ENCODE assay signal across 1 cellular context in the genomic region with DNA sequence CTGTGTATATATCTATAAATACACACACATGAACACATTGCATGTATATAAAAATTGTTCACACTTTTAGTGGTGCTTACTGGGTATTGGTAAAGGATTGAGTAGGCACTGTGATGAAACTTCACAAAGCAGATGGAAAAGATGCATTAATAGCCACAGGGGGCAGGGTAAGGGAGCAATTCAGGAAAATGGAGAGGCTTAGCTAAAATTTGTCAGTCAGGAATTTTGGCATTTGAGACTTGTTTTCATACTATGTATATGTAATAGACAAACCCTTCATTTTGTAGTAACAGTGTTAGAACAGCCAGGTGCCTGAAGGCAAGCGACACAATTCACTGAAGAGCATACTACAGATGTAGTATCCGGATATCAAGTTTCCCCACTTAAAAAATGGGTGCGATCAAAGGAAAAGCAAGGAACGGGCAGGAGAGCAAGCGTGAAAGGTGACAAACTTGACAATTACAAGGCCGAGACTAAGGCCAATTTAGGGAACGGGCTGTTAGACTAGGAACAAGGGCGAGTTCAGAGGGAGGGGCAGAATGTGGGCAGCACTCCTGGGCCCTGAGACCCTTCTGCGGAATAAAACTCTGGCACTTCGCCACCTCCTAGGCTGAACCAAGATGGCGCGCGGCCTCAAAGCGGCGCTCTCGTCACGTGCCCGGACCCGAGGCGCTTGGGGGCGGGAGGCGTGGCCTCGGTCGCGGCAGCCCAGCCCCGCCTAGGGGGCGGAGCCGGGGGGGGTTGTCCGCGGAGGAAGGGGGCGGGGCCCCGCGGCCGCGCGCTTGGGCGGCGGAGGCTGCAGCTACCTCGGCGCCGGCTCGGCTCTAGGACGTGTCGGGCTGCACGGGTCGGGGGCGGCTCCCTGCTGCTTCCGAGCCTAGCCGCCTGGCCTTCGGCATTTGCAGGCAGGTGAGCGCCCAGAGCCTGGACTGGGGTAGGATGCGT.
A peak's percentile ranks its signal among the peaks of the same experiment; 100 is the strongest.
TF ChIP-seq lines count a peak whose summit lies in the region.

A gene (plus strand): TSS at position 771 of the 945 bp plus-strand sequence. CDS start 12,518 bp downstream, outside the sequence.

TF ChIP-seq in HepG2, 621 proteins besides CTCF, POLR2A, EP300 and RAD21 (continued from another document):
- TF ChIP-seq, protein P1, sequence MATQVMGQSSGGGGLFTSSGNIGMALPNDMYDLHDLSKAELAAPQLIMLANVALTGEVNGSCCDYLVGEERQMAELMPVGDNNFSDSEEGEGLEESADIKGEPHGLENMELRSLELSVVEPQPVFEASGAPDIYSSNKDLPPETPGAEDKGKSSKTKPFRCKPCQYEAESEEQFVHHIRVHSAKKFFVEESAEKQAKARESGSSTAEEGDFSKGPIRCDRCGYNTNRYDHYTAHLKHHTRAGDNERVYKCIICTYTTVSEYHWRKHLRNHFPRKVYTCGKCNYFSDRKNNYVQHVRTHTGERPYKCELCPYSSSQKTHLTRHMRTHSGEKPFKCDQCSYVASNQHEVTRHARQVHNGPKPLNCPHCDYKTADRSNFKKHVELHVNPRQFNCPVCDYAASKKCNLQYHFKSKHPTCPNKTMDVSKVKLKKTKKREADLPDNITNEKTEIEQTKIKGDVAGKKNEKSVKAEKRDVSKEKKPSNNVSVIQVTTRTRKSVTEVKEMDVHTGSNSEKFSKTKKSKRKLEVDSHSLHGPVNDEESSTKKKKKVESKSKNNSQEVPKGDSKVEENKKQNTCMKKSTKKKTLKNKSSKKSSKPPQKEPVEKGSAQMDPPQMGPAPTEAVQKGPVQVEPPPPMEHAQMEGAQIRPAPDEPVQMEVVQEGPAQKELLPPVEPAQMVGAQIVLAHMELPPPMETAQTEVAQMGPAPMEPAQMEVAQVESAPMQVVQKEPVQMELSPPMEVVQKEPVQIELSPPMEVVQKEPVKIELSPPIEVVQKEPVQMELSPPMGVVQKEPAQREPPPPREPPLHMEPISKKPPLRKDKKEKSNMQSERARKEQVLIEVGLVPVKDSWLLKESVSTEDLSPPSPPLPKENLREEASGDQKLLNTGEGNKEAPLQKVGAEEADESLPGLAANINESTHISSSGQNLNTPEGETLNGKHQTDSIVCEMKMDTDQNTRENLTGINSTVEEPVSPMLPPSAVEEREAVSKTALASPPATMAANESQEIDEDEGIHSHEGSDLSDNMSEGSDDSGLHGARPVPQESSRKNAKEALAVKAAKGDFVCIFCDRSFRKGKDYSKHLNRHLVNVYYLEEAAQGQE (IDR thresholded peaks at IDR 0.05; ENCODE audit: borderline replicate concordance in 1 of 2, low read depth in 1 of 2, low read length in 2 of 2) = no peak
- TF ChIP-seq, protein P2, sequence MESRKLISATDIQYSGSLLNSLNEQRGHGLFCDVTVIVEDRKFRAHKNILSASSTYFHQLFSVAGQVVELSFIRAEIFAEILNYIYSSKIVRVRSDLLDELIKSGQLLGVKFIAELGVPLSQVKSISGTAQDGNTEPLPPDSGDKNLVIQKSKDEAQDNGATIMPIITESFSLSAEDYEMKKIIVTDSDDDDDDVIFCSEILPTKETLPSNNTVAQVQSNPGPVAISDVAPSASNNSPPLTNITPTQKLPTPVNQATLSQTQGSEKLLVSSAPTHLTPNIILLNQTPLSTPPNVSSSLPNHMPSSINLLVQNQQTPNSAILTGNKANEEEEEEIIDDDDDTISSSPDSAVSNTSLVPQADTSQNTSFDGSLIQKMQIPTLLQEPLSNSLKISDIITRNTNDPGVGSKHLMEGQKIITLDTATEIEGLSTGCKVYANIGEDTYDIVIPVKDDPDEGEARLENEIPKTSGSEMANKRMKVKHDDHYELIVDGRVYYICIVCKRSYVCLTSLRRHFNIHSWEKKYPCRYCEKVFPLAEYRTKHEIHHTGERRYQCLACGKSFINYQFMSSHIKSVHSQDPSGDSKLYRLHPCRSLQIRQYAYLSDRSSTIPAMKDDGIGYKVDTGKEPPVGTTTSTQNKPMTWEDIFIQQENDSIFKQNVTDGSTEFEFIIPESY (CRISPR knock-in tag; IDR thresholded peaks at IDR 0.05) = peak; percentile 97
- TF ChIP-seq HES4 (CRISPR knock-in tag; IDR thresholded peaks at IDR 0.05; ENCODE audit: borderline replicate concordance) (0 out of 2 replicates have a peak, but pooled peaks have one; percentile 24), KDM2A (CRISPR knock-in tag; IDR thresholded peaks at IDR 0.05; ENCODE audit: borderline replicate concordance, low read depth) (peak; percentile 89; the same call in 1 of the 2 replicates), ZNF878 (CRISPR knock-in tag; IDR thresholded peaks at IDR 0.05) (no peak; the same call in 1 of the 2 replicates), SAFB2 (CRISPR knock-in tag; IDR thresholded peaks at IDR 0.05; ENCODE audit: borderline replicate concordance, low read depth) (no peak), RFXAP (CRISPR knock-in tag; IDR thresholded peaks at IDR 0.05; ENCODE audit: borderline replicate concordance) (peak; percentile 36; the same call in 1 of the 2 replicates), ZNF607 (CRISPR knock-in tag; IDR thresholded peaks at IDR 0.05; ENCODE audit: borderline replicate concordance) (no peak), SMAD1 (CRISPR knock-in tag; IDR thresholded peaks at IDR 0.05; ENCODE audit: borderline replicate concordance, low read depth) (no peak), ZNF883 (CRISPR knock-in tag; IDR thresholded peaks at IDR 0.05; ENCODE audit: not compliant biosample characterization) (peak; percentile 58), MTF1 (CRISPR knock-in tag; IDR thresholded peaks at IDR 0.05) (no peak), NFE2L1 (CRISPR knock-in tag; IDR thresholded peaks at IDR 0.05; ENCODE audit: borderline replicate concordance) (no peak), ARNTL (CRISPR knock-in tag; IDR thresholded peaks at IDR 0.05) (peak; percentile 87)
- TF ChIP-seq, protein P3, sequence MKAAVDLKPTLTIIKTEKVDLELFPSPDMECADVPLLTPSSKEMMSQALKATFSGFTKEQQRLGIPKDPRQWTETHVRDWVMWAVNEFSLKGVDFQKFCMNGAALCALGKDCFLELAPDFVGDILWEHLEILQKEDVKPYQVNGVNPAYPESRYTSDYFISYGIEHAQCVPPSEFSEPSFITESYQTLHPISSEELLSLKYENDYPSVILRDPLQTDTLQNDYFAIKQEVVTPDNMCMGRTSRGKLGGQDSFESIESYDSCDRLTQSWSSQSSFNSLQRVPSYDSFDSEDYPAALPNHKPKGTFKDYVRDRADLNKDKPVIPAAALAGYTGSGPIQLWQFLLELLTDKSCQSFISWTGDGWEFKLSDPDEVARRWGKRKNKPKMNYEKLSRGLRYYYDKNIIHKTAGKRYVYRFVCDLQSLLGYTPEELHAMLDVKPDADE (CRISPR knock-in tag; IDR thresholded peaks at IDR 0.05) = 0 out of 2 replicates have a peak, but pooled peaks have one; percentile 32
- TF ChIP-seq, protein P4, sequence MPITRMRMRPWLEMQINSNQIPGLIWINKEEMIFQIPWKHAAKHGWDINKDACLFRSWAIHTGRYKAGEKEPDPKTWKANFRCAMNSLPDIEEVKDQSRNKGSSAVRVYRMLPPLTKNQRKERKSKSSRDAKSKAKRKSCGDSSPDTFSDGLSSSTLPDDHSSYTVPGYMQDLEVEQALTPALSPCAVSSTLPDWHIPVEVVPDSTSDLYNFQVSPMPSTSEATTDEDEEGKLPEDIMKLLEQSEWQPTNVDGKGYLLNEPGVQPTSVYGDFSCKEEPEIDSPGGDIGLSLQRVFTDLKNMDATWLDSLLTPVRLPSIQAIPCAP (CRISPR knock-in tag; IDR thresholded peaks at IDR 0.05; ENCODE audit: low read depth) = no peak
- TF ChIP-seq, protein P5, sequence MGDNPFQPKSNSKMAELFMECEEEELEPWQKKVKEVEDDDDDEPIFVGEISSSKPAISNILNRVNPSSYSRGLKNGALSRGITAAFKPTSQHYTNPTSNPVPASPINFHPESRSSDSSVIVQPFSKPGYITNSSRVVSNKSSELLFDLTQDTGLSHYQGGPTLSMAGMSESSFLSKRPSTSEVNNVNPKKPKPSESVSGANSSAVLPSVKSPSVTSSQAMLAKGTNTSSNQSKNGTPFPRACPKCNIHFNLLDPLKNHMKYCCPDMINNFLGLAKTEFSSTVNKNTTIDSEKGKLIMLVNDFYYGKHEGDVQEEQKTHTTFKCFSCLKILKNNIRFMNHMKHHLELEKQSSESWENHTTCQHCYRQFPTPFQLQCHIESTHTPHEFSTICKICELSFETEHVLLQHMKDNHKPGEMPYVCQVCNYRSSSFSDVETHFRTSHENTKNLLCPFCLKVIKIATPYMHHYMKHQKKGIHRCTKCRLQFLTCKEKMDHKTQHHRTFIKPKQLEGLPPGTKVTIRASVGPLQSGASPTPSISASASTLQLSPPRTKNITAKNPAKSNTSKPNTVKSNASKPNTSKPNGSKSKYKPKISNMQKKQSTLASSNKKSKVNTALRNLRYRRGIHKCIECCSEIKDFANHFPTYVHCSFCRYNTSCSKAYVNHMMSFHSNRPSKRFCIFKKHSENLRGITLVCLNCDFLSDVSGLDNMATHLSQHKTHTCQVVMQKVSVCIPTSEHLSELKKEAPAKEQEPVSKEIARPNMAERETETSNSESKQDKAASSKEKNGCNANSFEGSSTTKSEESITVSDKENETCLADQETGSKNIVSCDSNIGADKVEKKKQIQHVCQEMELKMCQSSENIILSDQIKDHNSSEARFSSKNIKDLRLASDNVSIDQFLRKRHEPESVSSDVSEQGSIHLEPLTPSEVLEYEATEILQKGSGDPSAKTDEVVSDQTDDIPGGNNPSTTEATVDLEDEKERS (CRISPR knock-in tag; IDR thresholded peaks at IDR 0.05) = no peak
- TF ChIP-seq, protein P6, sequence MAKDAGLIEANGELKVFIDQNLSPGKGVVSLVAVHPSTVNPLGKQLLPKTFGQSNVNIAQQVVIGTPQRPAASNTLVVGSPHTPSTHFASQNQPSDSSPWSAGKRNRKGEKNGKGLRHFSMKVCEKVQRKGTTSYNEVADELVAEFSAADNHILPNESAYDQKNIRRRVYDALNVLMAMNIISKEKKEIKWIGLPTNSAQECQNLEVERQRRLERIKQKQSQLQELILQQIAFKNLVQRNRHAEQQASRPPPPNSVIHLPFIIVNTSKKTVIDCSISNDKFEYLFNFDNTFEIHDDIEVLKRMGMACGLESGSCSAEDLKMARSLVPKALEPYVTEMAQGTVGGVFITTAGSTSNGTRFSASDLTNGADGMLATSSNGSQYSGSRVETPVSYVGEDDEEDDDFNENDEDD (CRISPR knock-in tag; IDR thresholded peaks at IDR 0.05; ENCODE audit: borderline replicate concordance) = peak; percentile 41; the same call in 1 of the 2 replicates
